8 cellular contexts compared by ENCODE assay signal in the genomic region with DNA sequence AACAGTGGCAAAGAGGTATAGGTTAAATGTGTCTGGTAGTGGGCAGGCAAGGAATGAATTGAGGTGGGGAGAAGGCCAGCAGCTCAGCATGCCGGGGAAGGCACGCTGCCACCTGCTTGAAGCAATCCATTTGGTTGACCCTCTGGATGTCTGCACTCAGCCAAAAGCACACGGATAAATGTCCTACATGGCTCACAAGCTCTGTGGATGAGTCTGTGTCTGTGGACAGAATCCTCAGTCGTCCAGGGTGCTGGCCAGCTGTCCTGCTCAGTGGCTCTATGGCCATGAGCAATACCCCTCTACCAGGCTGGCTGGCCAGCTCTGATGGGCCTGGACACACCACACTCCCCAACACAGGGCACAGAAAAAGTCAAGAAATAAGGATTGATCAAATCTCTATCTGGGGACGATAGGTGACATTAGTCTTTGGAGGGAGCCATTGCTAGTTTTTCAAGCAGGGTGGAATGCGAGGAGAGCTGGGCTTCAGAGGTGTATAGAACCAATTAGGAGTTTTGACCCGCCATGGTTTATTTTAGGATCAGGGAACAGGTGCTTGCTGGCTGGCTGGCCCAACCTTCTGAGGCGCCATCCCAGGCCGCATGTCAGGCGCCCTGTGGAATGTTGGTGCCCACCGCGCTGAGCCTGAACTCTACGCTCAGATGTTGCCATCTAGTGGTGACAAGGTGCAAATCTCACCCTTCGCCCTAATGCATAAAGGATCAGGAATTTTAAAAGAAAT.
A peak's percentile ranks its signal among the peaks of the same experiment; 100 is the strongest.
DNase-seq lines count a peak whose midpoint lies in the region; ATAC-seq, FAIRE-seq and TF ChIP-seq lines count a peak whose summit lies in the region.

No MANE protein-coding gene starts in this region.

- no peaks in the 10 kb centered on the region for H3K36me3 Mint-ChIP-seq in activated T-cell treated with anti-CD3 and anti-CD28 coated beads, Interleukin-2, amount 50 U/mL, for 72 hours (ENCODE audit: insufficient read depth in 2 of 2)
- no peaks in the 10 kb centered on the region for H3K36me3 Mint-ChIP-seq in glutamatergic neuron (ENCODE audit: unreplicated experiment)

- no peaks in the 10 kb centered on the region for H3K9me3 Mint-ChIP-seq in activated T-cell treated with anti-CD3 and anti-CD28 coated beads, Interleukin-2, amount 50 U/mL, for 72 hours
- H3K9me3 Mint-ChIP-seq in glutamatergic neuron (ENCODE audit: unreplicated experiment) = peaks cover 3% of the 10 kb centered on the region

- H3K4me1 Mint-ChIP-seq in activated T-cell treated with anti-CD3 and anti-CD28 coated beads, Interleukin-2, amount 50 U/mL, for 72 hours (ENCODE audit: low read depth) = no peaks in the 10 kb centered on the region
- no peaks in the 10 kb centered on the region for H3K4me1 Mint-ChIP-seq in glutamatergic neuron (ENCODE audit: low read depth, unreplicated experiment)

- H3K4me3 ChIP-seq in A549 (no peak overlapping the region), HFF-Myc (replicated peaks; ENCODE audit: low read depth, low read length) (no peak overlapping the region), prostate gland (no peak overlapping the region)

- H3K36me3 ChIP-seq in prostate gland = no peaks in the 10 kb centered on the region

- peak; percentile 95 to 98 for TF ChIP-seq RAD21 in A549 (conservative IDR thresholded peaks at IDR 0.05 in 1 of 2, IDR thresholded peaks at IDR 0.05 in 1 of 2)

- 34% methylated on average over 14 of the region's 14 CpGs for WGBS in A549 (ENCODE audit: missing lambda C conversion rate)
- WGBS in prostate gland = 36% methylated on average over 14 of the region's 14 CpGs

- TF ChIP-seq CTCF in A549 (IDR thresholded peaks at IDR 0.05) (peak; percentile 91), HFF-Myc (IDR thresholded peaks at IDR 0.05; ENCODE audit: low read depth, low read length, missing control alignments) (peak; percentile 65), glutamatergic neuron (IDR thresholded peaks at IDR 0.05; ENCODE audit: partially characterized antibody, unreplicated experiment) (peak; percentile 91), prostate gland (IDR thresholded peaks at IDR 0.05) (peak; percentile 68 to 86 (median 84))

- no peaks in the 10 kb centered on the region for H3K27me3 ChIP-seq in prostate gland (replicated peaks; ENCODE audit: insufficient read depth)

- peaks cover 15% of the 10 kb centered on the region for H3K4me1 ChIP-seq in A549
- H3K4me1 ChIP-seq in prostate gland (replicated peaks) = no peaks in the 10 kb centered on the region

- H3K9me3 ChIP-seq in A549 (no peaks in the 10 kb centered on the region), prostate gland (no peaks in the 10 kb centered on the region)

- TF ChIP-seq EP300 in A549 (IDR thresholded peaks at IDR 0.05) = no peak

- H3K4me3 Mint-ChIP-seq in activated T-cell treated with anti-CD3 and anti-CD28 coated beads, Interleukin-2, amount 50 U/mL, for 72 hours = no peak overlapping the region
- no peak overlapping the region for H3K4me3 Mint-ChIP-seq in glutamatergic neuron (ENCODE audit: unreplicated experiment)

- no peak overlapping the region for H3K27ac Mint-ChIP-seq in activated T-cell treated with anti-CD3 and anti-CD28 coated beads, Interleukin-2, amount 50 U/mL, for 72 hours
- H3K27ac Mint-ChIP-seq in glutamatergic neuron (ENCODE audit: unreplicated experiment) = no peak overlapping the region

- CTCF ChIA-PET in A549 (lab: Yijun Ruan, JAX) = interaction anchor here (0.5 to 16.4 kb wide), 25 partner anchors 9 to 1196 kb away, joined by 3 to 243 read pairs (median 4); partner anchors contain the start of gene IGFBP3

- H3K27ac ChIP-seq in A549 (peak overlapping the region; percentile 59 to 74), prostate gland (no peak overlapping the region)

- FAIRE-seq in A549 (lab: Jason Lieb, UNC) = no peak

- POLR2A ChIA-PET in A549 (lab: Yijun Ruan, JAX) = no interaction called here

- ATAC-seq in A549 (peak; percentile 90 to 98), HG03025 (IDR thresholded peaks at IDR 0.05; ENCODE audit: low FRiP score, unreplicated experiment) (no peak)
- ATAC-seq in activated T-cell treated with anti-CD3 and anti-CD28 coated beads, Interleukin-2, amount 50 U/mL, for 72 hours (replicated peaks in 1 of 2) = no peak

- peaks cover 25% of the 10 kb centered on the region for H3K27me3 Mint-ChIP-seq in activated T-cell treated with anti-CD3 and anti-CD28 coated beads, Interleukin-2, amount 50 U/mL, for 72 hours (ENCODE audit: low read depth)
- peaks cover 4% of the 10 kb centered on the region for H3K27me3 Mint-ChIP-seq in glutamatergic neuron (ENCODE audit: unreplicated experiment)

- DNase-seq in A549 (ENCODE audit: low read depth in 1 of 2, low spot score in 1 of 2) = peak; percentile 57 to 65
- DNase-seq in EL = peak; percentile 70
- no peak for DNase-seq in HFF-Myc (ENCODE audit: extremely low read depth, low read depth)
- peak; percentile 43 for DNase-seq in NCI-H1694 treated with DMSO at 0.1 percent for 48 hours (lab: John Stamatoyannopoulos, UW)
- peak; percentile 10 to 11 for DNase-seq in activated T-cell treated with anti-CD3 and anti-CD28 coated beads, Interleukin-2, amount 50 U/mL, for 72 hours
- DNase-seq in glutamatergic neuron = peak; percentile 71
- peak; percentile 49 for DNase-seq in prostate gland (ENCODE audit: low spot score)

- H3K4me2 ChIP-seq in A549 = peak overlapping the region; percentile 29

- intact Hi-C loops in prostate gland (cut with DNase I) = loop anchor here (2.0 to 10.0 kb wide), 5 partner anchors 156 to 1166 kb away; no protein-coding TSS in a partner anchor

- TF ChIP-seq POLR2A in A549 (IDR thresholded peaks at IDR 0.05; ENCODE audit: low read length) (no peak), prostate gland (IDR thresholded peaks at IDR 0.05) (no peak)

TF ChIP-seq in A549, 52 proteins besides CTCF, POLR2A, EP300 and RAD21:
- TF ChIP-seq ATOH8 (CRISPR knock-in tag; IDR thresholded peaks at IDR 0.05; ENCODE audit: low read depth) (0 out of 2 replicates have a peak, but pooled peaks have one; percentile 24), SREBF2 (IDR thresholded peaks at IDR 0.05) (no peak), SMC3 (IDR thresholded peaks at IDR 0.05) (peak; percentile 96), EHF (CRISPR knock-in tag; IDR thresholded peaks at IDR 0.05) (no peak)
- TF ChIP-seq, protein P1, sequence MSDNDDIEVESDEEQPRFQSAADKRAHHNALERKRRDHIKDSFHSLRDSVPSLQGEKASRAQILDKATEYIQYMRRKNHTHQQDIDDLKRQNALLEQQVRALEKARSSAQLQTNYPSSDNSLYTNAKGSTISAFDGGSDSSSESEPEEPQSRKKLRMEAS (IDR thresholded peaks at IDR 0.05) = peak; percentile 61; the same call in 1 of the 2 replicates

Comparison
In these comparisons a context has a peak if more than half of its experiments do, and no peak if none do; other contexts are left out.
1. ATAC-seq: peak in A549 (2 of 2); none in activated T-cell treated with anti-CD3 and anti-CD28 coated beads, Interleukin-2, amount 50 U/mL, for 72 hours (0 of 2) and HG03025 (single experiment).
2. H3K27ac ChIP-seq: peak in A549 (2 of 2); none in prostate gland (0 of 2).
3. Peak in every context shown above with its lines, with median percentiles within 50 percentile points of each other: CTCF ChIP-seq.